In genomic region chr3:140933552-140933951, GRCh38 we compare ENCODE assay signal across 2 cellular contexts.
TF ChIP-seq lines count a peak whose summit lies in the region.

No MANE protein-coding gene starts in this region.

TF ChIP-seq in HepG2, 621 proteins besides CTCF, POLR2A, EP300 and RAD21:
- TF ChIP-seq FOXA3 (CRISPR knock-in tag; IDR thresholded peaks at IDR 0.05) (peak; percentile 37; the same call in 1 of the 2 replicates), FOXA1 (IDR thresholded peaks at IDR 0.05) (no peak), FOXA1 (CRISPR knock-in tag; IDR thresholded peaks at IDR 0.05) (peak; percentile 60; the same call in 1 of the 2 replicates), ZNF644 (CRISPR knock-in tag; IDR thresholded peaks at IDR 0.05; ENCODE audit: low read depth) (0 out of 2 replicates have a peak, but pooled peaks have one; percentile 43), SALL1 (CRISPR knock-in tag; IDR thresholded peaks at IDR 0.05) (peak; percentile 11; the same call in 1 of the 2 replicates), ZNF776 (CRISPR knock-in tag; IDR thresholded peaks at IDR 0.05) (no peak), ZSCAN22 (CRISPR knock-in tag; IDR thresholded peaks at IDR 0.05) (no peak), ZNF331 (CRISPR knock-in tag; IDR thresholded peaks at IDR 0.05) (0 out of 2 replicates have a peak, but pooled peaks have one; percentile 22), ZNF296 (CRISPR knock-in tag; conservative IDR thresholded peaks at IDR 0.05) (no peak), SRSF1 (optimal IDR thresholded peaks at IDR 0.05; ENCODE audit: low read depth, low read length) (no peak)
- TF ChIP-seq, protein P1, sequence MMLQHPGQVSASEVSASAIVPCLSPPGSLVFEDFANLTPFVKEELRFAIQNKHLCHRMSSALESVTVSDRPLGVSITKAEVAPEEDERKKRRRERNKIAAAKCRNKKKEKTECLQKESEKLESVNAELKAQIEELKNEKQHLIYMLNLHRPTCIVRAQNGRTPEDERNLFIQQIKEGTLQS (CRISPR knock-in tag; IDR thresholded peaks at IDR 0.05), result no peak

TF ChIP-seq in K562, 482 proteins besides CTCF, POLR2A, EP300 and RAD21:
- no peak for TF ChIP-seq EZH2 (IDR thresholded peaks at IDR 0.05; ENCODE audit: borderline replicate concordance, low read depth, low read length)
- no peak for TF ChIP-seq ZNF445 (CRISPR knock-in tag; IDR thresholded peaks at IDR 0.05; ENCODE audit: low read depth)
- TF ChIP-seq COPS2 (conservative IDR thresholded peaks at IDR 0.05), result no peak
- no peak for TF ChIP-seq NRF1 (conservative IDR thresholded peaks at IDR 0.05 in 1 of 2, IDR thresholded peaks at IDR 0.05 in 1 of 2)
- TF ChIP-seq, protein P2, sequence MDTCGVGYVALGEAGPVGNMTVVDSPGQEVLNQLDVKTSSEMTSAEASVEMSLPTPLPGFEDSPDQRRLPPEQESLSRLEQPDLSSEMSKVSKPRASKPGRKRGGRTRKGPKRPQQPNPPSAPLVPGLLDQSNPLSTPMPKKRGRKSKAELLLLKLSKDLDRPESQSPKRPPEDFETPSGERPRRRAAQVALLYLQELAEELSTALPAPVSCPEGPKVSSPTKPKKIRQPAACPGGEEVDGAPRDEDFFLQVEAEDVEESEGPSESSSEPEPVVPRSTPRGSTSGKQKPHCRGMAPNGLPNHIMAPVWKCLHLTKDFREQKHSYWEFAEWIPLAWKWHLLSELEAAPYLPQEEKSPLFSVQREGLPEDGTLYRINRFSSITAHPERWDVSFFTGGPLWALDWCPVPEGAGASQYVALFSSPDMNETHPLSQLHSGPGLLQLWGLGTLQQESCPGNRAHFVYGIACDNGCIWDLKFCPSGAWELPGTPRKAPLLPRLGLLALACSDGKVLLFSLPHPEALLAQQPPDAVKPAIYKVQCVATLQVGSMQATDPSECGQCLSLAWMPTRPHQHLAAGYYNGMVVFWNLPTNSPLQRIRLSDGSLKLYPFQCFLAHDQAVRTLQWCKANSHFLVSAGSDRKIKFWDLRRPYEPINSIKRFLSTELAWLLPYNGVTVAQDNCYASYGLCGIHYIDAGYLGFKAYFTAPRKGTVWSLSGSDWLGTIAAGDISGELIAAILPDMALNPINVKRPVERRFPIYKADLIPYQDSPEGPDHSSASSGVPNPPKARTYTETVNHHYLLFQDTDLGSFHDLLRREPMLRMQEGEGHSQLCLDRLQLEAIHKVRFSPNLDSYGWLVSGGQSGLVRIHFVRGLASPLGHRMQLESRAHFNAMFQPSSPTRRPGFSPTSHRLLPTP (IDR thresholded peaks at IDR 0.05; ENCODE audit: borderline replicate concordance, extremely low read depth, insufficient read length), result no peak
- no peak for TF ChIP-seq PHF21A (IDR thresholded peaks at IDR 0.05; ENCODE audit: borderline replicate concordance, low read depth)
- TF ChIP-seq, protein P3, sequence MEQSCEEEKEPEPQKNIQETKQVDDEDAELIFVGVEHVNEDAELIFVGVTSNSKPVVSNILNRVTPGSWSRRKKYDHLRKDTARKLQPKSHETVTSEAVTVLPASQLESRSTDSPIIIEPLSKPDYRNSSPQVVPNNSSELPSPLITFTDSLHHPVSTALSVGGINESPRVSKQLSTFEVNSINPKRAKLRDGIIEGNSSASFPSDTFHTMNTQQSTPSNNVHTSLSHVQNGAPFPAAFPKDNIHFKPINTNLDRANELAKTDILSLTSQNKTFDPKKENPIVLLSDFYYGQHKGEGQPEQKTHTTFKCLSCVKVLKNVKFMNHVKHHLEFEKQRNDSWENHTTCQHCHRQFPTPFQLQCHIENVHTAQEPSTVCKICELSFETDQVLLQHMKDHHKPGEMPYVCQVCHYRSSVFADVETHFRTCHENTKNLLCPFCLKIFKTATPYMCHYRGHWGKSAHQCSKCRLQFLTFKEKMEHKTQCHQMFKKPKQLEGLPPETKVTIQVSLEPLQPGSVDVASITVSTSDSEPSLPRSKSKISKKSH (CRISPR knock-in tag; IDR thresholded peaks at IDR 0.05), result no peak
- TF ChIP-seq TCFL5 (CRISPR knock-in tag; conservative IDR thresholded peaks at IDR 0.05), result no peak
